In genomic region chr3:53975382-53975781, GRCh38 we compare ENCODE assay signal across 5 cellular contexts.
"Had no signal": no experiment of that assay in that cellular context is flagged by ENCODE, and none has a peak within 500 bp of the region (broad histone marks: within the 10 kb centered on the region; RNA-seq: fewer than 3 reads in every experiment).

No MANE protein-coding gene starts in this region.

- DNase-seq: IMR-90, KBM-7 had no signal

- H3K4me3 ChIP-seq: K562 had no signal

- ATAC-seq: HepG2, K562 had no signal

- H3K27ac ChIP-seq: HL-60 had no signal
